1 cellular context compared by ENCODE assay signal in the genomic region with DNA sequence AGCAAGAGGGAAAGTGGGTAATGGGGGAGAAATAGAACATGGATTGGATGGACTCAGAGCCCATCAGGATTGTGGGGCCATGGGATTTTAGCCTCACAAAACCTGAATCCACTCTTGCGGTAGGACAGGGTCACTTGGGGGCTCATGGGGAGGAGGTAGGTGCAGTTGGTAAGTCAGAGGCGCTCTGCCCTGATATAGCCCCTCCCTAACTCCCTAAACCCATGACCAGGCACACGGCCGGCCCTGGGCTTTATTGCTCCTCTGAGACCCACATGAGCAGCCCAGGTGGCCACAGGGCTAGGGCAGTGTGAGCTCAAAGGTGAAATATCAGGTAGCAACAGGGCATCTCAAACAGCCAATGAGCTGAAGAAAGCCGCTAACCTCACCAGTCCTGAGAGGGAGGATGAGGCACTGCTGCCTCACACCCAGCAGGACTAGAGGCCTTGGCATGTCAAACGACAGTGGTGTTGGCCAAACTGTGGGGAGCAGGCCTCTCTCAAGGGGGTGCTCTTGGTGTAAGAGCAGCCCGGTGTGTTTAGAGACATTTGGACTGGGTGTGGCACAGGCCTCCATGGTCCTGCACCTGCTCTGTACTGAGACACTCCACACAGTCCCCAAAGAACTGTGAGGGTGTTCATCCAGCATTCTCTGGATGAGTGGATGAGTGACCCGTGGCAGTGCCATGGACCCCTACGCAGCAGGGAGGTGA.
TF ChIP-seq lines count a peak whose summit lies in the region.

No MANE protein-coding gene starts in this region.

TF ChIP-seq in IMR-90, 13 proteins besides CTCF, POLR2A, EP300 and RAD21:
- TF ChIP-seq MAZ (IDR thresholded peaks at IDR 0.05; ENCODE audit: borderline replicate concordance, low read depth, low read length), result no peak
- TF ChIP-seq, protein P1, sequence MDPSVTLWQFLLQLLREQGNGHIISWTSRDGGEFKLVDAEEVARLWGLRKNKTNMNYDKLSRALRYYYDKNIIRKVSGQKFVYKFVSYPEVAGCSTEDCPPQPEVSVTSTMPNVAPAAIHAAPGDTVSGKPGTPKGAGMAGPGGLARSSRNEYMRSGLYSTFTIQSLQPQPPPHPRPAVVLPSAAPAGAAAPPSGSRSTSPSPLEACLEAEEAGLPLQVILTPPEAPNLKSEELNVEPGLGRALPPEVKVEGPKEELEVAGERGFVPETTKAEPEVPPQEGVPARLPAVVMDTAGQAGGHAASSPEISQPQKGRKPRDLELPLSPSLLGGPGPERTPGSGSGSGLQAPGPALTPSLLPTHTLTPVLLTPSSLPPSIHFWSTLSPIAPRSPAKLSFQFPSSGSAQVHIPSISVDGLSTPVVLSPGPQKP (IDR thresholded peaks at IDR 0.05; ENCODE audit: borderline replicate concordance, low read depth, low read length), result no peak
